ENCODE assay signal across 9 cellular contexts in genomic region chr7:47314728-47315601, GRCh38.
DNase-seq lines count a peak whose midpoint lies in the region; ATAC-seq and TF ChIP-seq lines count a peak whose summit lies in the region.
"Had no signal": no experiment of that assay in that cellular context is flagged by ENCODE, and none has a peak within 500 bp of the region (broad histone marks: within the 10 kb centered on the region; RNA-seq: fewer than 3 reads in every experiment).

No MANE protein-coding gene starts in this region.

- H3K36me3 ChIP-seq in body of pancreas (replicated peaks in 1 of 2; ENCODE audit: insufficient read depth in 1 of 2, low read depth in 2 of 2): peaks cover 0 to 10% of the 10 kb centered on the region in 2 donors
- peaks cover 49% of the 10 kb centered on the region for H3K36me3 ChIP-seq in skeletal muscle satellite cell (ENCODE audit: insufficient read depth, low read length)

- DNase-seq in ELR (ENCODE audit: low read depth) (peak; percentile 42), body of pancreas (peak in 1 of 4 donors; percentile 23), hippocampal formation (lab: John Stamatoyannopoulos, UW) (peak; percentile 29 to 38), A172 (ENCODE audit: low spot score) (no peak), GM13977 (ENCODE audit: low spot score) (no peak), SIG-M5 (lab: John Stamatoyannopoulos, UW) (no peak)
- DNase-seq in stimulated activated CD4-positive, alpha-beta T cell treated with anti-CD3 and anti-CD28 coated beads, Interleukin-4, amount 100 ng/mL, for 4 hours: no peak
- DNase-seq: stimulated activated CD4-positive, alpha-beta T cell treated with anti-CD3 and anti-CD28 coated beads, Interleukin-2, amount 100 ng/mL, for 24 hours had no signal

- in situ Hi-C loops in GM13977 (cut with MboI; ENCODE audit: low pct_unique_long_range_greater_than_20kb, low sequenced_read_pairs, unreplicated experiment): no loop called here

- peak overlapping the region; percentile 46 for H3K4me2 ChIP-seq in skeletal muscle satellite cell (ENCODE audit: low read length)

- peak; percentile 36 for ATAC-seq in body of pancreas

- H3K4me1 ChIP-seq in body of pancreas (peaks cover 27% of the 10 kb centered on the region), skeletal muscle satellite cell (ENCODE audit: control insufficient read depth, insufficient read depth, low read length) (peaks cover 25% of the 10 kb centered on the region)

- peak overlapping the region in 3 of 4 donors; percentile 19 to 58 (median 23) for H3K27ac ChIP-seq in body of pancreas

- no peak for TF ChIP-seq CTCF in body of pancreas (IDR thresholded peaks at IDR 0.05)
- TF ChIP-seq CTCF in GM13977 (IDR thresholded peaks at IDR 0.05; ENCODE audit: extremely low read depth, insufficient read depth, missing control alignments): no peak

- H3K9me3 ChIP-seq in body of pancreas: no peaks in the 10 kb centered on the region
- no peaks in the 10 kb centered on the region for H3K9me3 ChIP-seq in skeletal muscle satellite cell (replicated peaks; ENCODE audit: low read length)

- H3K27me3 ChIP-seq in body of pancreas (no peaks in the 10 kb centered on the region), skeletal muscle satellite cell (ENCODE audit: control insufficient read depth, insufficient read depth, low read length) (no peaks in the 10 kb centered on the region)

- no peak overlapping the region for H3K4me3 ChIP-seq in body of pancreas
- peak overlapping the region; percentile 9 for H3K4me3 ChIP-seq in skeletal muscle satellite cell (ENCODE audit: low read length)

- H3K9ac ChIP-seq in skeletal muscle satellite cell (ENCODE audit: low read depth, low read length): peak overlapping the region; percentile 24

- intact Hi-C loops in body of pancreas (cut with DNase I): no loop called here

- WGBS in body of pancreas, 2 donors: 70 to 78% methylated on average over 26 to 29 of the region's 29 CpGs

- TF ChIP-seq POLR2A in body of pancreas (IDR thresholded peaks at IDR 0.05): no peak

Comparison
In these comparisons a context has a peak if more than half of its experiments do, and no peak if none do; other contexts are left out.
1. DNase-seq: peak in ELR (single experiment) and hippocampal formation (2 of 2); none in stimulated activated CD4-positive, alpha-beta T cell treated with anti-CD3 and anti-CD28 coated beads, Interleukin-4, amount 100 ng/mL, for 4 hours (0 of 2), A172 (single experiment), GM13977 (single experiment) and SIG-M5 (single experiment).